3 cellular contexts compared by ENCODE assay signal in the genomic region with DNA sequence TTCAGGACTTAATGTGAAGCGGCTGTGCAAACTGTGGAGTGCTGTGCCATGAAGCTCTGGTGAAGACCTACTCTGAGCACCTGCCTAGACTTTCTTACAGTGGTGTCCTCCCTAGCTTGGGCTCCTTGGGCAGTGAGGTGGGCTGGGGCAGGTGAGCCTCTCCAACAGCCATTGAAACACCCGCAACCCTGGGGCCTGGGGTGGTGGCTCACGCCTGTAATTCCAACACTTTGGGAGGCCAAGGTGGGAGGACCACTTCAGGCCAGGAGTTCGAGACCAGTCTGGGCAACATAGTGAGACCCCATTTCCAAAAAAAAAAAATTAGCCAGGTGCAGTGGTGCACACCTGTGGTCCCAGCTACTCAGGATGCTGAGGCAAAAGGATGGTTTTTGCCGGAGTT.
A peak's percentile ranks its signal among the peaks of the same experiment; 100 is the strongest.
TF ChIP-seq lines count a peak whose summit lies in the region.

No MANE protein-coding gene starts in this region.

TF ChIP-seq in HepG2, 621 proteins besides CTCF, POLR2A, EP300 and RAD21:
- TF ChIP-seq, protein P1, sequence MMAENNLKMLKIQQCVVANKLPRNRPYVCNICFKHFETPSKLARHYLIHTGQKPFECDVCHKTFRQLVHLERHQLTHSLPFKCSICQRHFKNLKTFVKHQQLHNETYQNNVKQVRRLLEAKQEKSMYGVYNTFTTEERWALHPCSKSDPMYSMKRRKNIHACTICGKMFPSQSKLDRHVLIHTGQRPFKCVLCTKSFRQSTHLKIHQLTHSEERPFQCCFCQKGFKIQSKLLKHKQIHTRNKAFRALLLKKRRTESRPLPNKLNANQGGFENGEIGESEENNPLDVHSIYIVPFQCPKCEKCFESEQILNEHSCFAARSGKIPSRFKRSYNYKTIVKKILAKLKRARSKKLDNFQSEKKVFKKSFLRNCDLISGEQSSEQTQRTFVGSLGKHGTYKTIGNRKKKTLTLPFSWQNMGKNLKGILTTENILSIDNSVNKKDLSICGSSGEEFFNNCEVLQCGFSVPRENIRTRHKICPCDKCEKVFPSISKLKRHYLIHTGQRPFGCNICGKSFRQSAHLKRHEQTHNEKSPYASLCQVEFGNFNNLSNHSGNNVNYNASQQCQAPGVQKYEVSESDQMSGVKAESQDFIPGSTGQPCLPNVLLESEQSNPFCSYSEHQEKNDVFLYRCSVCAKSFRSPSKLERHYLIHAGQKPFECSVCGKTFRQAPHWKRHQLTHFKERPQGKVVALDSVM (CRISPR knock-in tag; IDR thresholded peaks at IDR 0.05), result no peak
- peak; percentile 40; the same call in 1 of the 2 replicates for TF ChIP-seq ZNF768 (CRISPR knock-in tag; IDR thresholded peaks at IDR 0.05)

TF ChIP-seq in K562, 482 proteins besides CTCF, POLR2A, EP300 and RAD21:
- TF ChIP-seq, protein P2, sequence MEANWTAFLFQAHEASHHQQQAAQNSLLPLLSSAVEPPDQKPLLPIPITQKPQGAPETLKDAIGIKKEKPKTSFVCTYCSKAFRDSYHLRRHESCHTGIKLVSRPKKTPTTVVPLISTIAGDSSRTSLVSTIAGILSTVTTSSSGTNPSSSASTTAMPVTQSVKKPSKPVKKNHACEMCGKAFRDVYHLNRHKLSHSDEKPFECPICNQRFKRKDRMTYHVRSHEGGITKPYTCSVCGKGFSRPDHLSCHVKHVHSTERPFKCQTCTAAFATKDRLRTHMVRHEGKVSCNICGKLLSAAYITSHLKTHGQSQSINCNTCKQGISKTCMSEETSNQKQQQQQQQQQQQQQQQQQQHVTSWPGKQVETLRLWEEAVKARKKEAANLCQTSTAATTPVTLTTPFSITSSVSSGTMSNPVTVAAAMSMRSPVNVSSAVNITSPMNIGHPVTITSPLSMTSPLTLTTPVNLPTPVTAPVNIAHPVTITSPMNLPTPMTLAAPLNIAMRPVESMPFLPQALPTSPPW (CRISPR knock-in tag; IDR thresholded peaks at IDR 0.05), result no peak
- TF ChIP-seq ZNF121 (CRISPR knock-in tag; conservative IDR thresholded peaks at IDR 0.05), result peak; percentile 59
TF ChIP-seq in K562: peak in this region for 1.

TF ChIP-seq in liver, 16 proteins besides CTCF, POLR2A, EP300 and RAD21:
- TF ChIP-seq NR2F2 (IDR thresholded peaks at IDR 0.05), result no peak
- no peak for TF ChIP-seq SP1 (IDR thresholded peaks at IDR 0.05)
- no peak for TF ChIP-seq RXRA (IDR thresholded peaks at IDR 0.05)
- no peak for TF ChIP-seq EGR1 (IDR thresholded peaks at IDR 0.05; ENCODE audit: low read depth in 2 of 2)
- TF ChIP-seq, protein P3, sequence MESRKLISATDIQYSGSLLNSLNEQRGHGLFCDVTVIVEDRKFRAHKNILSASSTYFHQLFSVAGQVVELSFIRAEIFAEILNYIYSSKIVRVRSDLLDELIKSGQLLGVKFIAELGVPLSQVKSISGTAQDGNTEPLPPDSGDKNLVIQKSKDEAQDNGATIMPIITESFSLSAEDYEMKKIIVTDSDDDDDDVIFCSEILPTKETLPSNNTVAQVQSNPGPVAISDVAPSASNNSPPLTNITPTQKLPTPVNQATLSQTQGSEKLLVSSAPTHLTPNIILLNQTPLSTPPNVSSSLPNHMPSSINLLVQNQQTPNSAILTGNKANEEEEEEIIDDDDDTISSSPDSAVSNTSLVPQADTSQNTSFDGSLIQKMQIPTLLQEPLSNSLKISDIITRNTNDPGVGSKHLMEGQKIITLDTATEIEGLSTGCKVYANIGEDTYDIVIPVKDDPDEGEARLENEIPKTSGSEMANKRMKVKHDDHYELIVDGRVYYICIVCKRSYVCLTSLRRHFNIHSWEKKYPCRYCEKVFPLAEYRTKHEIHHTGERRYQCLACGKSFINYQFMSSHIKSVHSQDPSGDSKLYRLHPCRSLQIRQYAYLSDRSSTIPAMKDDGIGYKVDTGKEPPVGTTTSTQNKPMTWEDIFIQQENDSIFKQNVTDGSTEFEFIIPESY (IDR thresholded peaks at IDR 0.05), result no peak
- TF ChIP-seq, protein P4, sequence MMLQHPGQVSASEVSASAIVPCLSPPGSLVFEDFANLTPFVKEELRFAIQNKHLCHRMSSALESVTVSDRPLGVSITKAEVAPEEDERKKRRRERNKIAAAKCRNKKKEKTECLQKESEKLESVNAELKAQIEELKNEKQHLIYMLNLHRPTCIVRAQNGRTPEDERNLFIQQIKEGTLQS (IDR thresholded peaks at IDR 0.05), result no peak
- TF ChIP-seq GABPA (IDR thresholded peaks at IDR 0.05 in 1 of 2, conservative IDR thresholded peaks at IDR 0.05 in 1 of 2), result no peak
- TF ChIP-seq FOXA1 (IDR thresholded peaks at IDR 0.05), result no peak
- TF ChIP-seq YY1 (IDR thresholded peaks at IDR 0.05), result no peak
- TF ChIP-seq HNF4A (conservative IDR thresholded peaks at IDR 0.05), result no peak
- no peak for TF ChIP-seq HNF4G (IDR thresholded peaks at IDR 0.05)
- no peak for TF ChIP-seq TAF1 (conservative IDR thresholded peaks at IDR 0.05)
- no peak for TF ChIP-seq FOXA2 (IDR thresholded peaks at IDR 0.05)
- TF ChIP-seq, protein P5, sequence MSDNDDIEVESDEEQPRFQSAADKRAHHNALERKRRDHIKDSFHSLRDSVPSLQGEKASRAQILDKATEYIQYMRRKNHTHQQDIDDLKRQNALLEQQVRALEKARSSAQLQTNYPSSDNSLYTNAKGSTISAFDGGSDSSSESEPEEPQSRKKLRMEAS (IDR thresholded peaks at IDR 0.05), result no peak
- TF ChIP-seq, protein P6, sequence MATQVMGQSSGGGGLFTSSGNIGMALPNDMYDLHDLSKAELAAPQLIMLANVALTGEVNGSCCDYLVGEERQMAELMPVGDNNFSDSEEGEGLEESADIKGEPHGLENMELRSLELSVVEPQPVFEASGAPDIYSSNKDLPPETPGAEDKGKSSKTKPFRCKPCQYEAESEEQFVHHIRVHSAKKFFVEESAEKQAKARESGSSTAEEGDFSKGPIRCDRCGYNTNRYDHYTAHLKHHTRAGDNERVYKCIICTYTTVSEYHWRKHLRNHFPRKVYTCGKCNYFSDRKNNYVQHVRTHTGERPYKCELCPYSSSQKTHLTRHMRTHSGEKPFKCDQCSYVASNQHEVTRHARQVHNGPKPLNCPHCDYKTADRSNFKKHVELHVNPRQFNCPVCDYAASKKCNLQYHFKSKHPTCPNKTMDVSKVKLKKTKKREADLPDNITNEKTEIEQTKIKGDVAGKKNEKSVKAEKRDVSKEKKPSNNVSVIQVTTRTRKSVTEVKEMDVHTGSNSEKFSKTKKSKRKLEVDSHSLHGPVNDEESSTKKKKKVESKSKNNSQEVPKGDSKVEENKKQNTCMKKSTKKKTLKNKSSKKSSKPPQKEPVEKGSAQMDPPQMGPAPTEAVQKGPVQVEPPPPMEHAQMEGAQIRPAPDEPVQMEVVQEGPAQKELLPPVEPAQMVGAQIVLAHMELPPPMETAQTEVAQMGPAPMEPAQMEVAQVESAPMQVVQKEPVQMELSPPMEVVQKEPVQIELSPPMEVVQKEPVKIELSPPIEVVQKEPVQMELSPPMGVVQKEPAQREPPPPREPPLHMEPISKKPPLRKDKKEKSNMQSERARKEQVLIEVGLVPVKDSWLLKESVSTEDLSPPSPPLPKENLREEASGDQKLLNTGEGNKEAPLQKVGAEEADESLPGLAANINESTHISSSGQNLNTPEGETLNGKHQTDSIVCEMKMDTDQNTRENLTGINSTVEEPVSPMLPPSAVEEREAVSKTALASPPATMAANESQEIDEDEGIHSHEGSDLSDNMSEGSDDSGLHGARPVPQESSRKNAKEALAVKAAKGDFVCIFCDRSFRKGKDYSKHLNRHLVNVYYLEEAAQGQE (IDR thresholded peaks at IDR 0.05), result no peak
- TF ChIP-seq JUND (IDR thresholded peaks at IDR 0.05), result no peak
